Comparison of ENCODE assay signal across 1 cellular context in the genomic region with DNA sequence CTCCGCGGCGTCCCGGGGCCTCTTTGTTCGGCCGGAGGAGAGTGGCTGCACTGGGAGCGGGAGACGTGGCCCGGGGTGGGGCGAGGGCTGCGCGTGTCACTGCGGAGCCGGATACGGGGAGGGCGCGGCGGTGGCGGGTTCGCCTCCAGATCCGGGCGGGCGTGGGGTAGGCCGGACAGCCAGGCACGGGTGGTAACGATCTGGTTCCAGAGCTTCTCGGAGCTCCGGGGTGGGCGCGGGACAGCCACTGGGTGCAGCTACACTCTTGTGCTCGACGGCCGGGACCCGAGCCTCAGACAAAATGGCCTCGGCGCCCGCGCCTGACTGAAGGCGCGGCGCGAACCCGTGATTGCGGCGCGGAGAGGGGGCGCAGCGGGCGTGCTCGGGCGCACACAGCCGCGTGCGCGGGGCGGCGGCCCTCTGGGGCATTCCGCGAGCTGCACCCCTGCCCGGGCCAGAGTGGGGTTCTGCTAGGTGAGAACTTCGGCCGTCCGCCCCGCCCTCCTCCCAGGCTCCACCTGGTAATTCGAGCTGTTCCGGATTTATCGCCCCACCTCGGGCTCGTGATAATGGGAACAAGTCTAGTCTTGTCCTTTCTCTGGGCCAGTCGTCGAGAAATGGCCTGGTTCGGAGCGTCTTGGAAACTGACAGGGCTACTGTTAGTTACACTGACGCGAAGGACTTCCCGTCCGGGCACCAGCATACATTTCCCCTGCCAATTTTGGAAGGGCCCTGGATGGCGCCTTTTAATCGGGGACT.
TF ChIP-seq lines count a peak whose summit lies in the region.

No MANE protein-coding gene starts in this region.

TF ChIP-seq in K562, 482 proteins besides CTCF, POLR2A, EP300 and RAD21 (continued from another document and continues in another):
- TF ChIP-seq THAP12 (CRISPR knock-in tag; IDR thresholded peaks at IDR 0.05) (peak; percentile 20; the same call in 1 of the 2 replicates), ID3 (CRISPR knock-in tag; IDR thresholded peaks at IDR 0.05) (no peak), ID3 (tag; IDR thresholded peaks at IDR 0.05) (0 out of 2 replicates have a peak, but pooled peaks have one; percentile 23), FOXJ2 (tag; IDR thresholded peaks at IDR 0.05) (no peak), CREBBP (IDR thresholded peaks at IDR 0.05; ENCODE audit: low read depth, low read length) (no peak), MYNN (IDR thresholded peaks at IDR 0.05) (no peak), MYNN (CRISPR knock-in tag; IDR thresholded peaks at IDR 0.05) (no peak), ETV5 (CRISPR knock-in tag; IDR thresholded peaks at IDR 0.05; ENCODE audit: low read depth) (peak; percentile 73; the same call in 1 of the 2 replicates), EHMT2 (IDR thresholded peaks at IDR 0.05) (no peak), CTBP1 (IDR thresholded peaks at IDR 0.05; ENCODE audit: borderline replicate concordance) (peak; percentile 66; the same call in 1 of the 2 replicates), ZNF140 (CRISPR knock-in tag; IDR thresholded peaks at IDR 0.05) (no peak), SMARCE1 (IDR thresholded peaks at IDR 0.05) (0 out of 2 replicates have a peak, but pooled peaks have one; percentile 16), ZNF41 (CRISPR knock-in tag; conservative IDR thresholded peaks at IDR 0.05) (no peak), PHF21A (IDR thresholded peaks at IDR 0.05; ENCODE audit: borderline replicate concordance, low read depth) (peak; percentile 9; the same call in 1 of the 2 replicates), ZZZ3 (IDR thresholded peaks at IDR 0.05) (no peak), ZFP36 (IDR thresholded peaks at IDR 0.05; ENCODE audit: low read depth, low read length, partially characterized antibody) (no peak), ATF3 (IDR thresholded peaks at IDR 0.05) (no peak), ATF3 (CRISPR knock-in tag; conservative IDR thresholded peaks at IDR 0.05) (no peak), ZC3H4 (CRISPR knock-in tag; IDR thresholded peaks at IDR 0.05; ENCODE audit: borderline replicate concordance) (no peak), POLR2AphosphoS5 (IDR thresholded peaks at IDR 0.05; ENCODE audit: control insufficient read depth, insufficient read depth, low read depth, low read length) (peak; percentile 39), PCBP1 (IDR thresholded peaks at IDR 0.05; ENCODE audit: low read depth, low read length, poor library complexity, severe bottlenecking) (peak; percentile 96), NR2C1 (IDR thresholded peaks at IDR 0.05) (no peak), NR2C1 (tag; IDR thresholded peaks at IDR 0.05) (no peak), BCLAF1 (IDR thresholded peaks at IDR 0.05; ENCODE audit: borderline replicate concordance in 1 of 2, control insufficient read depth in 1 of 2, low read depth in 2 of 2, low read length in 1 of 2) (no peak), GTF2F1 (IDR thresholded peaks at IDR 0.05; ENCODE audit: low read depth, low read length) (peak; percentile 25; the same call in 1 of the 2 replicates), GTF2A2 (tag; IDR thresholded peaks at IDR 0.05) (no peak), CHD1 (IDR thresholded peaks at IDR 0.05; ENCODE audit: low read length) (peak; percentile 88), NCOA6 (IDR thresholded peaks at IDR 0.05) (peak; percentile 50; the same call in 1 of the 2 replicates), NCOA4 (IDR thresholded peaks at IDR 0.05; ENCODE audit: partially characterized antibody) (no peak), ZNF165 (CRISPR knock-in tag; IDR thresholded peaks at IDR 0.05; ENCODE audit: borderline replicate concordance) (no peak), NONO (IDR thresholded peaks at IDR 0.05; ENCODE audit: low read depth in 2 of 2, low read length in 1 of 2) (peak in 1 of 2 experiments; percentile 38; a peak in 1 of 4 replicates), ZFX (CRISPR knock-in tag; IDR thresholded peaks at IDR 0.05) (0 out of 2 replicates have a peak, but pooled peaks have one; percentile 64), KLF6 (CRISPR knock-in tag; IDR thresholded peaks at IDR 0.05; ENCODE audit: borderline replicate concordance) (peak; percentile 73; the same call in 1 of the 2 replicates), PURB (CRISPR knock-in tag; IDR thresholded peaks at IDR 0.05; ENCODE audit: low read depth) (no peak), ZKSCAN1 (IDR thresholded peaks at IDR 0.05; ENCODE audit: low read depth, low read length) (no peak), ZNF146 (CRISPR knock-in tag; IDR thresholded peaks at IDR 0.05; ENCODE audit: unreplicated experiment) (no peak), CEBPG (CRISPR knock-in tag; IDR thresholded peaks at IDR 0.05) (no peak), CEBPG (tag; conservative IDR thresholded peaks at IDR 0.05 in 1 of 2, IDR thresholded peaks at IDR 0.05 in 1 of 2) (no peak), MEF2D (tag; conservative IDR thresholded peaks at IDR 0.05; ENCODE audit: low read depth) (no peak)
- TF ChIP-seq, protein P1, sequence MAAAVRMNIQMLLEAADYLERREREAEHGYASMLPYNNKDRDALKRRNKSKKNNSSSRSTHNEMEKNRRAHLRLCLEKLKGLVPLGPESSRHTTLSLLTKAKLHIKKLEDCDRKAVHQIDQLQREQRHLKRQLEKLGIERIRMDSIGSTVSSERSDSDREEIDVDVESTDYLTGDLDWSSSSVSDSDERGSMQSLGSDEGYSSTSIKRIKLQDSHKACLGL (CRISPR knock-in tag; IDR thresholded peaks at IDR 0.05; ENCODE audit: borderline replicate concordance, poor library complexity, severe bottlenecking), result no peak
- TF ChIP-seq, protein P2, sequence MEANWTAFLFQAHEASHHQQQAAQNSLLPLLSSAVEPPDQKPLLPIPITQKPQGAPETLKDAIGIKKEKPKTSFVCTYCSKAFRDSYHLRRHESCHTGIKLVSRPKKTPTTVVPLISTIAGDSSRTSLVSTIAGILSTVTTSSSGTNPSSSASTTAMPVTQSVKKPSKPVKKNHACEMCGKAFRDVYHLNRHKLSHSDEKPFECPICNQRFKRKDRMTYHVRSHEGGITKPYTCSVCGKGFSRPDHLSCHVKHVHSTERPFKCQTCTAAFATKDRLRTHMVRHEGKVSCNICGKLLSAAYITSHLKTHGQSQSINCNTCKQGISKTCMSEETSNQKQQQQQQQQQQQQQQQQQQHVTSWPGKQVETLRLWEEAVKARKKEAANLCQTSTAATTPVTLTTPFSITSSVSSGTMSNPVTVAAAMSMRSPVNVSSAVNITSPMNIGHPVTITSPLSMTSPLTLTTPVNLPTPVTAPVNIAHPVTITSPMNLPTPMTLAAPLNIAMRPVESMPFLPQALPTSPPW (CRISPR knock-in tag; IDR thresholded peaks at IDR 0.05), result peak; percentile 56; the same call in 1 of the 2 replicates
- TF ChIP-seq, protein P3, sequence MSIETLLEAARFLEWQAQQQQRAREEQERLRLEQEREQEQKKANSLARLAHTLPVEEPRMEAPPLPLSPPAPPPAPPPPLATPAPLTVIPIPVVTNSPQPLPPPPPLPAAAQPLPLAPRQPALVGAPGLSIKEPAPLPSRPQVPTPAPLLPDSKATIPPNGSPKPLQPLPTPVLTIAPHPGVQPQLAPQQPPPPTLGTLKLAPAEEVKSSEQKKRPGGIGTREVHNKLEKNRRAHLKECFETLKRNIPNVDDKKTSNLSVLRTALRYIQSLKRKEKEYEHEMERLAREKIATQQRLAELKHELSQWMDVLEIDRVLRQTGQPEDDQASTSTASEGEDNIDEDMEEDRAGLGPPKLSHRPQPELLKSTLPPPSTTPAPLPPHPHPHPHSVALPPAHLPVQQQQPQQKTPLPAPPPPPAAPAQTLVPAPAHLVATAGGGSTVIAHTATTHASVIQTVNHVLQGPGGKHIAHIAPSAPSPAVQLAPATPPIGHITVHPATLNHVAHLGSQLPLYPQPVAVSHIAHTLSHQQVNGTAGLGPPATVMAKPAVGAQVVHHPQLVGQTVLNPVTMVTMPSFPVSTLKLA (conservative IDR thresholded peaks at IDR 0.05), result peak; percentile 28 to 55
- TF ChIP-seq, protein P4, sequence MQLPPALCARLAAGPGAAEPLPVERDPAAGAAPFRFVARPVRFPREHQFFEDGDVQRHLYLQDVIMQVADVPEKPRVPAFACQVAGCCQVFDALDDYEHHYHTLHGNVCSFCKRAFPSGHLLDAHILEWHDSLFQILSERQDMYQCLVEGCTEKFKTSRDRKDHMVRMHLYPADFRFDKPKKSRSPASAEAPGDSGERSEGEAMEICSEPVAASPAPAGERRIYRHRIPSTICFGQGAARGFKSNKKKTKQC (CRISPR knock-in tag; IDR thresholded peaks at IDR 0.05), result peak; percentile 23; the same call in 1 of the 2 replicates
- TF ChIP-seq, protein P5, sequence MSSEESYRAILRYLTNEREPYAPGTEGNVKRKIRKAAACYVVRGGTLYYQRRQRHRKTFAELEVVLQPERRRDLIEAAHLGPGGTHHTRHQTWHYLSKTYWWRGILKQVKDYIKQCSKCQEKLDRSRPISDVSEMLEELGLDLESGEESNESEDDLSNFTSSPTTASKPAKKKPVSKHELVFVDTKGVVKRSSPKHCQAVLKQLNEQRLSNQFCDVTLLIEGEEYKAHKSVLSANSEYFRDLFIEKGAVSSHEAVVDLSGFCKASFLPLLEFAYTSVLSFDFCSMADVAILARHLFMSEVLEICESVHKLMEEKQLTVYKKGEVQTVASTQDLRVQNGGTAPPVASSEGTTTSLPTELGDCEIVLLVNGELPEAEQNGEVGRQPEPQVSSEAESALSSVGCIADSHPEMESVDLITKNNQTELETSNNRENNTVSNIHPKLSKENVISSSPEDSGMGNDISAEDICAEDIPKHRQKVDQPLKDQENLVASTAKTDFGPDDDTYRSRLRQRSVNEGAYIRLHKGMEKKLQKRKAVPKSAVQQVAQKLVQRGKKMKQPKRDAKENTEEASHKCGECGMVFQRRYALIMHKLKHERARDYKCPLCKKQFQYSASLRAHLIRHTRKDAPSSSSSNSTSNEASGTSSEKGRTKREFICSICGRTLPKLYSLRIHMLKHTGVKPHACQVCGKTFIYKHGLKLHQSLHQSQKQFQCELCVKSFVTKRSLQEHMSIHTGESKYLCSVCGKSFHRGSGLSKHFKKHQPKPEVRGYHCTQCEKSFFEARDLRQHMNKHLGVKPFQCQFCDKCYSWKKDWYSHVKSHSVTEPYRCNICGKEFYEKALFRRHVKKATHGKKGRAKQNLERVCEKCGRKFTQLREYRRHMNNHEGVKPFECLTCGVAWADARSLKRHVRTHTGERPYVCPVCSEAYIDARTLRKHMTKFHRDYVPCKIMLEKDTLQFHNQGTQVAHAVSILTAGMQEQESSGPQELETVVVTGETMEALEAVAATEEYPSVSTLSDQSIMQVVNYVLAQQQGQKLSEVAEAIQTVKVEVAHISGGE (CRISPR knock-in tag; IDR thresholded peaks at IDR 0.05), result peak in 1 of 3 experiments; percentile 66; a peak in 2 of 6 replicates
- TF ChIP-seq, protein P6, sequence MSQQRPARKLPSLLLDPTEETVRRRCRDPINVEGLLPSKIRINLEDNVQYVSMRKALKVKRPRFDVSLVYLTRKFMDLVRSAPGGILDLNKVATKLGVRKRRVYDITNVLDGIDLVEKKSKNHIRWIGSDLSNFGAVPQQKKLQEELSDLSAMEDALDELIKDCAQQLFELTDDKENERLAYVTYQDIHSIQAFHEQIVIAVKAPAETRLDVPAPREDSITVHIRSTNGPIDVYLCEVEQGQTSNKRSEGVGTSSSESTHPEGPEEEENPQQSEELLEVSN (IDR thresholded peaks at IDR 0.05; ENCODE audit: borderline replicate concordance in 1 of 2, extremely low read depth in 1 of 2, insufficient read depth in 1 of 2, insufficient read length in 1 of 2, low read depth in 1 of 2, low read length in 1 of 2, poor library complexity in 1 of 2, severe bottlenecking in 1 of 2), result peak; percentile 53 to 82
